In genomic region chr9:108640211-108640610, GRCh38 we compare ENCODE assay signal across 23 cellular contexts.
A peak's percentile ranks its signal among the peaks of the same experiment; 100 is the strongest.
DNase-seq lines count a peak whose midpoint lies in the region; ATAC-seq and TF ChIP-seq lines count a peak whose summit lies in the region.
"Had no signal": no experiment of that assay in that cellular context is flagged by ENCODE, and none has a peak within 500 bp of the region (broad histone marks: within the 10 kb centered on the region; RNA-seq: fewer than 3 reads in every experiment).

No MANE protein-coding gene starts in this region.

- no peaks in the 10 kb centered on the region for H3K36me3 Mint-ChIP-seq in dendritic cell treated with granulocyte-macrophage colony-stimulating factor and Interleukin-4, amounts not matched to agents 40 ng/mL and 50 ng/mL, for 4 days (ENCODE audit: low read depth)
- H3K36me3 Mint-ChIP-seq in activated CD8-positive, alpha-beta memory T cell treated with anti-CD3 and anti-CD28 coated beads, Interleukin-2, amount 10 ng/mL, durations not matched to agents 7 days and 5 days = no peaks in the 10 kb centered on the region
- H3K36me3 Mint-ChIP-seq: CD8-positive, alpha-beta memory T cell had no signal

- CTCF ChIA-PET in activated CD8-positive, alpha-beta memory T cell treated with anti-CD3 and anti-CD28 coated beads, Interleukin-2, amount 10 ng/mL, durations not matched to agents 7 days and 5 days (lab: Charles Lee) = no interaction called here

- H3K27me3 ChIP-seq in osteoblast (ENCODE audit: insufficient read depth, low read length) (no peaks in the 10 kb centered on the region), ovary (no peaks in the 10 kb centered on the region)

- H3K4me1 ChIP-seq in osteoblast (ENCODE audit: insufficient read depth, low read length) (peaks cover 28% of the 10 kb centered on the region), ovary (ENCODE audit: insufficient read depth) (no peaks in the 10 kb centered on the region)

- no peak for TF ChIP-seq POLR2A in ovary (IDR thresholded peaks at IDR 0.05)

- H3K79me2 ChIP-seq in osteoblast (ENCODE audit: insufficient read depth, low read length) = no peaks in the 10 kb centered on the region

- intact Hi-C loops in dendritic cell treated with granulocyte-macrophage colony-stimulating factor and Interleukin-4, amounts not matched to agents 40 ng/mL and 50 ng/mL, for 4 days (cut with micrococcal nuclease) = no loop called here
- intact Hi-C loops in ovary (cut with DNase I) = no loop called here

- no peaks in the 10 kb centered on the region for H3K36me3 ChIP-seq in osteoblast (ENCODE audit: insufficient read depth, low read length)
- no peaks in the 10 kb centered on the region for H3K36me3 ChIP-seq in ovary

- TF ChIP-seq CTCF in osteoblast (IDR thresholded peaks at IDR 0.05; ENCODE audit: extremely low read depth, low read depth, low read length) (no peak), ovary (IDR thresholded peaks at IDR 0.05) (no peak)

- H3K4me3 Mint-ChIP-seq in dendritic cell treated with granulocyte-macrophage colony-stimulating factor and Interleukin-4, amounts not matched to agents 40 ng/mL and 50 ng/mL, for 4 days = no peak overlapping the region
- H3K4me3 Mint-ChIP-seq in activated CD8-positive, alpha-beta memory T cell treated with anti-CD3 and anti-CD28 coated beads, Interleukin-2, amount 10 ng/mL, durations not matched to agents 7 days and 5 days = no peak overlapping the region
- H3K4me3 Mint-ChIP-seq: CD8-positive, alpha-beta memory T cell had no signal

- H3K9me3 ChIP-seq in osteoblast (ENCODE audit: low read depth, low read length) (no peaks in the 10 kb centered on the region), ovary (no peaks in the 10 kb centered on the region)

- peaks cover 60% of the 10 kb centered on the region for H3K4me1 Mint-ChIP-seq in dendritic cell treated with granulocyte-macrophage colony-stimulating factor and Interleukin-4, amounts not matched to agents 40 ng/mL and 50 ng/mL, for 4 days (ENCODE audit: low read depth)
- no peaks in the 10 kb centered on the region for H3K4me1 Mint-ChIP-seq in activated CD8-positive, alpha-beta memory T cell treated with anti-CD3 and anti-CD28 coated beads, Interleukin-2, amount 10 ng/mL, durations not matched to agents 7 days and 5 days
- H3K4me1 Mint-ChIP-seq: CD8-positive, alpha-beta memory T cell had no signal

- 50 to 68% (median 67%) methylated on average over 1 of the region's 1 CpG for WGBS in ovary, 3 donors

- in situ Hi-C loops in ACHN (cut with HindIII; ENCODE audit: low pct_ligation_motif_present, low pct_unique_long_range_greater_than_20kb, low sequenced_read_pairs) = no loop called here

- H3K4me3 ChIP-seq in osteoblast (ENCODE audit: insufficient read depth, low read length) = no peak overlapping the region
- no peak overlapping the region for H3K4me3 ChIP-seq in ovary
- H3K4me3 ChIP-seq: GM12878 had no signal

- no peaks in the 10 kb centered on the region for H4K20me1 ChIP-seq in osteoblast (ENCODE audit: insufficient read depth, low read length)

- TF ChIP-seq EP300 in ovary (IDR thresholded peaks at IDR 0.05) = no peak

- peak overlapping the region; percentile 54 for H3K27ac Mint-ChIP-seq in dendritic cell treated with granulocyte-macrophage colony-stimulating factor and Interleukin-4, amounts not matched to agents 40 ng/mL and 50 ng/mL, for 4 days
- no peak overlapping the region for H3K27ac Mint-ChIP-seq in activated CD8-positive, alpha-beta memory T cell treated with anti-CD3 and anti-CD28 coated beads, Interleukin-2, amount 10 ng/mL, durations not matched to agents 7 days and 5 days
- H3K27ac Mint-ChIP-seq: CD8-positive, alpha-beta memory T cell had no signal

- H3K27ac ChIP-seq in osteoblast (ENCODE audit: low read depth, low read length) (peak overlapping the region; percentile 71), ovary (no peak overlapping the region)
- H3K27ac ChIP-seq: C4-2B, KMS-11 had no signal

- H3K27me3 Mint-ChIP-seq in dendritic cell treated with granulocyte-macrophage colony-stimulating factor and Interleukin-4, amounts not matched to agents 40 ng/mL and 50 ng/mL, for 4 days = no peaks in the 10 kb centered on the region
- H3K27me3 Mint-ChIP-seq in activated CD8-positive, alpha-beta memory T cell treated with anti-CD3 and anti-CD28 coated beads, Interleukin-2, amount 10 ng/mL, durations not matched to agents 7 days and 5 days = no peaks in the 10 kb centered on the region
- H3K27me3 Mint-ChIP-seq: CD8-positive, alpha-beta memory T cell had no signal

- peak; percentile 72 for DNase-seq in AG20443 (ENCODE audit: low spot score)
- DNase-seq in GM04503 (ENCODE audit: low read depth) = peak; percentile 81
- DNase-seq in osteoblast (ENCODE audit: insufficient read length, low spot score, missing footprints) = no peak
- DNase-seq in activated CD8-positive, alpha-beta memory T cell treated with anti-CD3 and anti-CD28 coated beads, Interleukin-2, amount 10 ng/mL, durations not matched to agents 7 days and 5 days = no peak
- no peak for DNase-seq in ovary
- no peak for DNase-seq in ACHN
- DNase-seq: Calu3; CD8-positive, alpha-beta memory T cell; DMS153; GDM1; IMR-90; NCI-H1092 treated with DMSO at 0.1 percent for 48 hours; NCI-H1436 treated with DMSO at 0.1 percent for 48 hours; NCI-H1930; NCI-H2227 treated with DMSO at 0.1 percent for 48 hours; NCI-H510A; NCI-H748 treated with DMSO at 0.1 percent for 48 hours; SIG-M5 had no signal

- no peak for ATAC-seq in activated CD8-positive, alpha-beta memory T cell treated with anti-CD3 and anti-CD28 coated beads, Interleukin-2, amount 10 ng/mL, durations not matched to agents 7 days and 5 days
- ATAC-seq in GM19395 (IDR thresholded peaks at IDR 0.05; ENCODE audit: unreplicated experiment) = no peak
- ATAC-seq: GM12878 had no signal

- peak overlapping the region; percentile 39 for H2AFZ ChIP-seq in osteoblast (ENCODE audit: low read length)

- peaks cover 10% of the 10 kb centered on the region for H3K9me3 Mint-ChIP-seq in dendritic cell treated with granulocyte-macrophage colony-stimulating factor and Interleukin-4, amounts not matched to agents 40 ng/mL and 50 ng/mL, for 4 days
- no peaks in the 10 kb centered on the region for H3K9me3 Mint-ChIP-seq in activated CD8-positive, alpha-beta memory T cell treated with anti-CD3 and anti-CD28 coated beads, Interleukin-2, amount 10 ng/mL, durations not matched to agents 7 days and 5 days (ENCODE audit: low read depth)

- peak overlapping the region; percentile 16 for H3K4me2 ChIP-seq in osteoblast (ENCODE audit: insufficient read depth, low read length)
- H3K4me2 ChIP-seq: KMS-11 had no signal

Comparison
In these comparisons a context has a peak if more than half of its experiments do, and no peak if none do; other contexts are left out.
1. DNase-seq: peak in AG20443 (single experiment) and GM04503 (single experiment); none in osteoblast (single experiment), activated CD8-positive, alpha-beta memory T cell treated with anti-CD3 and anti-CD28 coated beads, Interleukin-2, amount 10 ng/mL, durations not matched to agents 7 days and 5 days (single experiment), ovary (0 of 5) and ACHN (single experiment).